In the genomic region with DNA sequence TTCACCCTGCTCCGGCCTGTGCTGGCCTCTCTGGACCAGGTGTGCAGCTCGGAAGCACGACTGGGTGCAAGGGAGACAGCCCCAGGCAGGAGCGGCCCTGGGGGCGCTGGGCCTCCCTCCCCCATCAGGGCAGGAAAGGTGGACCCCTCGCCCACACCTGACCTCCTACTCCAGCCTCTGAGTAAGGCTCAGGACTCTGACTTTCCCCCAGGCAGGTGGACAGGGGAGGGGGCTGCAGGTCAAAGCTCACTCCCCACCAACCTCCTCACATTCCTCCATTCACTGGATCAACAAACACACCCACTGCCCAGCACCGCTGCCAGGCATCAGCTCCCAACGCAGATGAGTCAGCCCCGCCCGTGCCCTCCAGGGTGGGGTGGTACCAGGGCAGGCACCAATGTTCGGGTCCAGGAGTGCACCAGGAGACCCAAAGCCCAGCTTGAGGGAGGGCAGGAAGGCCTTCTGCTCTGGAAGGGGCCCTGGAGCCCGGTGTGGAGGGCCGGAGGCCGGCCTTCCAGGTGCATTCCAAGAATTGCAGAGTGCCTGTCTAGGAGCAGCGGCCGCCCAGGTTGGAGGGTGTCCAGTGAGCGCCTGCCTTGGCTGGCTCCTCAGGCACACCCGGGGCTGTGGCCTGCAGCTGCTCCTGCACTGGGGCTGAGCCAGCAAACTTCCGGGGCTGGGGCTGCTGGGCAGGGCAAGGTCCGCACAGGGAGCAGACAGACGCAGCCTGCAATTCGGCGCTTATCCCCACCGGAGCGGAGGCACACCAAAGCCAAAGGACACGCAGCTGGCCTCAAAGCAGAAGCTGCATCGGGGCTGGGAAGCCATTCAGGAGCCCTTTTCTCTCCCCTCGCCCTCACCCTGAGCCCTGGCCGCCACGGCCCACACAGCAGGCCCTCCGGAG, we compare ENCODE assay signal across 8 cellular contexts. TPM values are rescaled to one million over a fixed set of nuclear protein-coding genes. Genes with fewer than 3 reads are reported as not detected.
A peak's percentile ranks its signal among the peaks of the same experiment; 100 is the strongest.
DNase-seq lines count a peak whose midpoint lies in the region; ATAC-seq and TF ChIP-seq lines count a peak whose summit lies in the region.

No MANE protein-coding gene starts in this region.

- no peaks in the 10 kb centered on the region for H3K9me3 ChIP-seq in right atrium auricular region

- CTCF ChIA-PET in activated CD4-positive, alpha-beta memory T cell treated with anti-CD3 and anti-CD28 coated beads, Interleukin-2, amount 10 ng/mL, durations not matched to agents 7 days and 5 days (lab: Charles Lee), result interaction anchor here (0.5 to 1.7 kb wide), 3 partner anchors 10 to 22 kb away, joined by 3 to 7 read pairs (median 5); no protein-coding TSS in a partner anchor

- H3K4me1 Mint-ChIP-seq in activated CD4-positive, alpha-beta memory T cell treated with anti-CD3 and anti-CD28 coated beads, Interleukin-2, amount 10 ng/mL, durations not matched to agents 7 days and 5 days, result peaks cover 59% of the 10 kb centered on the region

- DNase-seq in AG08396 (ENCODE audit: low spot score) (peak; percentile 77), HK-2 (ENCODE audit: unreplicated experiment) (peak; percentile 88), right atrium auricular region (ENCODE audit: low spot score) (peak; percentile 80), activated gamma-delta T cell (lab: John Stamatoyannopoulos, UW) (no peak), epidermal melanocyte (ENCODE audit: insufficient read length, low spot score) (no peak)
- no peak for DNase-seq in activated CD4-positive, alpha-beta memory T cell treated with anti-CD3 and anti-CD28 coated beads, Interleukin-2, amount 10 ng/mL, durations not matched to agents 7 days and 5 days

- H3K9me3 Mint-ChIP-seq in activated CD4-positive, alpha-beta memory T cell treated with anti-CD3 and anti-CD28 coated beads, Interleukin-2, amount 10 ng/mL, durations not matched to agents 7 days and 5 days, result no peaks in the 10 kb centered on the region

- H3K36me3 Mint-ChIP-seq in activated CD4-positive, alpha-beta memory T cell treated with anti-CD3 and anti-CD28 coated beads, Interleukin-2, amount 10 ng/mL, durations not matched to agents 7 days and 5 days (ENCODE audit: low read depth), result peaks cover 6% of the 10 kb centered on the region

- H3K4me3 ChIP-seq in right atrium auricular region, result peak overlapping the region in 1 of 2 donors; percentile 86
- no peak overlapping the region for H3K4me3 ChIP-seq in skin epidermis

- TF ChIP-seq CTCF in right atrium auricular region (IDR thresholded peaks at IDR 0.05), result no peak

- H3K27me3 ChIP-seq in right atrium auricular region, result no peaks in the 10 kb centered on the region

- no peaks in the 10 kb centered on the region for H3K27me3 Mint-ChIP-seq in activated CD4-positive, alpha-beta memory T cell treated with anti-CD3 and anti-CD28 coated beads, Interleukin-2, amount 10 ng/mL, durations not matched to agents 7 days and 5 days

- POLR2A ChIA-PET in activated CD4-positive, alpha-beta memory T cell treated with anti-CD3 and anti-CD28 coated beads, Interleukin-2, amount 10 ng/mL, durations not matched to agents 7 days and 5 days (lab: Charles Lee), result interaction anchor here (0.8 to 1.9 kb wide), 5 partner anchors 7 to 65 kb away, joined by 3 to 18 read pairs (median 5); a partner anchor contains a TSS

- H3K36me3 ChIP-seq in right atrium auricular region, result no peaks in the 10 kb centered on the region

- no peak for ATAC-seq in HG03175 (IDR thresholded peaks at IDR 0.05; ENCODE audit: unreplicated experiment)

- H3K4me1 ChIP-seq in right atrium auricular region, result peaks cover 0 to 59% of the 10 kb centered on the region in 2 donors

- H3K27ac ChIP-seq in right atrium auricular region (peak overlapping the region; percentile 84 to 91), skin epidermis (peak overlapping the region in 16 of 21 experiments; percentile 16 to 92 (median 60))

- H3K27ac Mint-ChIP-seq in activated CD4-positive, alpha-beta memory T cell treated with anti-CD3 and anti-CD28 coated beads, Interleukin-2, amount 10 ng/mL, durations not matched to agents 7 days and 5 days, result peak overlapping the region; percentile 71

- H3K4me3 Mint-ChIP-seq in activated CD4-positive, alpha-beta memory T cell treated with anti-CD3 and anti-CD28 coated beads, Interleukin-2, amount 10 ng/mL, durations not matched to agents 7 days and 5 days, result peak overlapping the region; percentile 41

RNA-seq across cellular contexts. Expression of a gene that starts 1.6 kb away (rescaled TPM):
- total RNA-seq in activated CD4-positive, alpha-beta memory T cell treated with anti-CD3 and anti-CD28 coated beads, Interleukin-2, amount 10 ng/mL, durations not matched to agents 7 days and 5 days, result 100 to 1,000 TPM; 120 to 132 TPM
- total RNA-seq in right atrium auricular region, result 10 to 100 TPM; 21.9 to 43.5 TPM

RNA-seq across cellular contexts. Expression of a gene that starts 36.2 kb away (rescaled TPM):
- 1 to 10 TPM in 1 of 2 experiments, under 1 TPM in 1; 0.98 to 1.2 TPM for total RNA-seq in activated CD4-positive, alpha-beta memory T cell treated with anti-CD3 and anti-CD28 coated beads, Interleukin-2, amount 10 ng/mL, durations not matched to agents 7 days and 5 days
- total RNA-seq in right atrium auricular region, result 100 to 1,000 TPM; 113 to 158 TPM

Comparison
In these comparisons a context has a peak if more than half of its experiments do, and no peak if none do; other contexts are left out.
1. DNase-seq: peak in AG08396 (single experiment), HK-2 (single experiment) and right atrium auricular region (single experiment); none in activated CD4-positive, alpha-beta memory T cell treated with anti-CD3 and anti-CD28 coated beads, Interleukin-2, amount 10 ng/mL, durations not matched to agents 7 days and 5 days (single experiment), activated gamma-delta T cell (single experiment) and epidermal melanocyte (single experiment).
2. RNA of a gene that starts 36.2 kb away (total RNA-seq): 113 to 158 TPM in right atrium auricular region; 0.98 to 1.2 TPM in activated CD4-positive, alpha-beta memory T cell treated with anti-CD3 and anti-CD28 coated beads, Interleukin-2, amount 10 ng/mL, durations not matched to agents 7 days and 5 days; every median in the first group is over 10 times any median in the second.